In genomic region chr21:36113647-36114428, GRCh38 we compare ENCODE assay signal across 10 cellular contexts. TPM values are rescaled to one million over a fixed set of nuclear protein-coding genes. Genes with fewer than 3 reads are reported as not detected.
A peak's percentile ranks its signal among the peaks of the same experiment; 100 is the strongest.
DNase-seq lines count a peak whose midpoint lies in the region; ATAC-seq, FAIRE-seq and TF ChIP-seq lines count a peak whose summit lies in the region.
"Had no signal": no experiment of that assay in that cellular context is flagged by ENCODE, and none has a peak within 500 bp of the region (broad histone marks: within the 10 kb centered on the region; RNA-seq: fewer than 3 reads in every experiment).

No MANE protein-coding gene starts in this region.

- H3K27me3 Mint-ChIP-seq in activated CD8-positive, alpha-beta T cell treated with anti-CD3 and anti-CD28 coated beads for 36 hours = no peaks in the 10 kb centered on the region

- no TSS peak for BruUV-seq in HepG2 (replicated peaks; lab: Mats Ljungman, UMichigan)

- H3K27ac Mint-ChIP-seq in activated CD8-positive, alpha-beta T cell treated with anti-CD3 and anti-CD28 coated beads for 36 hours = peak overlapping the region; percentile 91

- H3K27me3 ChIP-seq in HepG2 (ENCODE audit: control insufficient read depth in 1 of 2, insufficient read depth in 2 of 2, low read length in 2 of 2) = peaks cover 0 to 7% of the 10 kb centered on the region in 2 experiments; a peak in 2 of 5 replicates

- TF ChIP-seq EP300 in HepG2 (IDR thresholded peaks at IDR 0.05; ENCODE audit: low read depth in 2 of 2, low read length in 2 of 2) (no peak; a peak in 1 of 4 replicates), HepG2 (CRISPR knock-in tag; IDR thresholded peaks at IDR 0.05; ENCODE audit: borderline replicate concordance) (no peak)

- WGBS in HepG2 (ENCODE audit: low lambda C conversion rate) = 2% methylated on average over 16 of the region's 17 CpGs

- peak overlapping the region; percentile 96 for H2AFZ ChIP-seq in HepG2 (ENCODE audit: low read length)

- intact Hi-C loops in activated CD8-positive, alpha-beta T cell treated with anti-CD3 and anti-CD28 coated beads for 36 hours (cut with micrococcal nuclease) = no loop called here
- intact Hi-C loops in HepG2 (cut with micrococcal nuclease; ENCODE audit: unreplicated experiment) = loop anchor here (5.0 kb wide), 1 partner anchor 52 kb away; the partner anchor contains the start of gene SETD4

- H3K79me2 ChIP-seq in HepG2 (ENCODE audit: insufficient read depth, low read length) = no peaks in the 10 kb centered on the region

- no peaks in the 10 kb centered on the region for H3K36me3 Mint-ChIP-seq in activated CD8-positive, alpha-beta T cell treated with anti-CD3 and anti-CD28 coated beads for 36 hours (ENCODE audit: low read depth)

- TF ChIP-seq RAD21 in HepG2 (CRISPR knock-in tag; IDR thresholded peaks at IDR 0.05) = no peak

- peak; percentile 64 for ATAC-seq in activated CD8-positive, alpha-beta T cell treated with anti-CD3 and anti-CD28 coated beads for 36 hours
- ATAC-seq in HepG2 = peak; percentile 76
- ATAC-seq in GM21786 (IDR thresholded peaks at IDR 0.05; ENCODE audit: unreplicated experiment) = no peak
- ATAC-seq in GM19035 (IDR thresholded peaks at IDR 0.05; ENCODE audit: unreplicated experiment) = no peak

- DNase-seq in stimulated activated CD4-positive, alpha-beta T cell treated with anti-CD3 and anti-CD28 coated beads, Interleukin-12 subunit alpha, Interleukin-12 subunit beta, amount 100 ng/mL, for 4 hours = peak; percentile 35
- DNase-seq in stimulated activated CD4-positive, alpha-beta T cell treated with anti-CD3 and anti-CD28 coated beads, Interleukin-2, amount 100 ng/mL, for 48 hours = no peak
- peak; percentile 50 for DNase-seq in activated CD8-positive, alpha-beta T cell treated with anti-CD3 and anti-CD28 coated beads for 36 hours
- DNase-seq in HepG2 (ENCODE audit: low spot score) (peak; percentile 70), GDM1 (lab: John Stamatoyannopoulos, UW) (no peak), HPDE6-E6E7 (ENCODE audit: extremely low spot score) (no peak)

- H4K20me1 ChIP-seq in HepG2 (ENCODE audit: insufficient read depth, low read length) = no peaks in the 10 kb centered on the region

- FAIRE-seq in HepG2 (lab: Jason Lieb, UNC) = peak; percentile 47
- FAIRE-seq: endometrium had no signal

- peaks cover 23% of the 10 kb centered on the region for H3K4me1 Mint-ChIP-seq in activated CD8-positive, alpha-beta T cell treated with anti-CD3 and anti-CD28 coated beads for 36 hours (ENCODE audit: low read depth)

- no peaks in the 10 kb centered on the region for H3K9me3 Mint-ChIP-seq in activated CD8-positive, alpha-beta T cell treated with anti-CD3 and anti-CD28 coated beads for 36 hours

- peak in 1 of 2 experiments; percentile 60; a peak in 1 of 4 replicates for TF ChIP-seq POLR2A in HepG2 (IDR thresholded peaks at IDR 0.05; ENCODE audit: insufficient read depth in 1 of 2, low read depth in 2 of 2, low read length in 2 of 2)

- H3K36me3 ChIP-seq in HepG2 (replicated peaks in 1 of 2; ENCODE audit: control insufficient read depth in 1 of 2, insufficient read depth in 2 of 2, low read length in 2 of 2) = no peaks in the 10 kb centered on the region

- H3K4me2 ChIP-seq in HepG2 (ENCODE audit: low read depth, low read length) = peak overlapping the region; percentile 94

- H3K9ac ChIP-seq in HepG2 (ENCODE audit: insufficient read depth, low read depth, low read length) = peak overlapping the region; percentile 31
- H3K9ac ChIP-seq: KMS-11 had no signal

- H3K4me3 ChIP-seq in HepG2 (replicated peaks in 1 of 3; ENCODE audit: insufficient read depth in 1 of 3, low read depth in 2 of 3, low read length in 3 of 3) = peak overlapping the region; percentile 62 to 75 (median 66); a peak in 5 of 6 replicates

- no peaks in the 10 kb centered on the region for H3K9me3 ChIP-seq in HepG2 (ENCODE audit: low read length)

- POLR2A ChIA-PET in activated CD8-positive, alpha-beta T cell treated with anti-CD3 and anti-CD28 coated beads for 36 hours (lab: Charles Lee) = interaction anchor here (0.7 to 1.3 kb wide), 6 partner anchors 13 to 72 kb away, joined by 3 to 4 read pairs (median 3); partner anchors contain the start of gene CBR3
- POLR2A ChIA-PET in HepG2 (lab: Yijun Ruan, JAX) = interaction anchor here (0.9 to 2.7 kb wide), 5 partner anchors 41 to 286 kb away, joined by 3 to 14 read pairs (median 4); partner anchors contain the start of genes MORC3 and SETD4

- in situ Hi-C loops in HepG2 (cut with HindIII; ENCODE audit: extremely low pct_ligation_motif_present, low pct_unique_long_range_greater_than_20kb) = no loop called here

- H3K4me3 Mint-ChIP-seq in activated CD8-positive, alpha-beta T cell treated with anti-CD3 and anti-CD28 coated beads for 36 hours = peak overlapping the region; percentile 73

- CTCF ChIA-PET in activated CD8-positive, alpha-beta T cell treated with anti-CD3 and anti-CD28 coated beads for 36 hours (lab: Charles Lee) = interaction anchor here (0.7 to 5.3 kb wide), 27 partner anchors 9 to 274 kb away, joined by 3 to 39 read pairs (median 5); partner anchors contain the start of genes CBR1 and SETD4
- CTCF ChIA-PET in HepG2 (lab: Yijun Ruan, JAX; ENCODE audit: low intra/inter-chr PET ratio, low total read pairs) = interaction anchor here (1.3 kb wide), 1 partner anchor 85 kb away, joined by 3 read pairs; no protein-coding TSS in a partner anchor

- TF ChIP-seq CTCF in activated CD8-positive, alpha-beta T cell treated with anti-CD3 and anti-CD28 coated beads for 36 hours (IDR thresholded peaks at IDR 0.05) = no peak
- TF ChIP-seq CTCF in HepG2 (CRISPR knock-in tag; IDR thresholded peaks at IDR 0.05) = 0 out of 2 replicates have a peak, but pooled peaks have one; percentile 3

- H3K27ac ChIP-seq in HepG2 (ENCODE audit: extremely low read length, insufficient read depth, low read length) = peak overlapping the region; percentile 68
- H3K27ac ChIP-seq: KMS-11 had no signal

- peaks cover 14% of the 10 kb centered on the region for H3K4me1 ChIP-seq in HepG2 (ENCODE audit: insufficient read depth, low read length)

RNA-seq across cellular contexts. Expression of gene CBR3, which starts 21.0 kb away (rescaled TPM):
- total RNA-seq in activated CD8-positive, alpha-beta T cell treated with anti-CD3 and anti-CD28 coated beads for 36 hours = 10 to 100 TPM; 13.5 to 14.8 TPM
- not detected in 2 replicates for total RNA-seq in HepG2 (2016; rRNA removed; fragmentation: Illumina TruSeq; extraction: Trizol)
- total RNA-seq in HepG2 (2016; cell fraction: cytosol; rRNA removed; fragmentation: Illumina TruSeq; extraction: Trizol; ENCODE audit: low read depth) = not detected in 2 replicates
- not detected in 2 replicates for total RNA-seq in HepG2 (2016; cell fraction: insoluble cytoplasmic fraction; rRNA removed; fragmentation: Illumina TruSeq; extraction: Trizol)
- total RNA-seq in HepG2 (2016; cell fraction: membrane; rRNA removed; fragmentation: Illumina TruSeq; extraction: Trizol) = not detected in 2 replicates
- total RNA-seq in HepG2 (2016; cell fraction: nucleus; rRNA removed; fragmentation: Illumina TruSeq; extraction: Trizol) = not detected in 2 replicates
- not detected in 2 replicates for polyA plus RNA-seq in HepG2 (2011; rRNA removed)
- polyA plus RNA-seq in HepG2 (2011; cell fraction: cytosol; rRNA removed) = not detected in 2 replicates
- 0.14 TPM in 1 of 2 replicates, not detected in the other for polyA plus RNA-seq in HepG2 (2011; cell fraction: nucleus; rRNA removed)
- polyA plus RNA-seq in HepG2 (2012) = not detected in 2 replicates
- polyA plus RNA-seq in HepG2 (2016; cell fraction: cytosol; fragmentation: Illumina TruSeq; extraction: Trizol; ENCODE audit: low read depth) = not detected in 2 replicates
- polyA plus RNA-seq in HepG2 (2016; cell fraction: insoluble cytoplasmic fraction; fragmentation: Illumina TruSeq; extraction: Trizol; ENCODE audit: low read depth) = not detected in 2 replicates
- polyA plus RNA-seq in HepG2 (2016; cell fraction: membrane; fragmentation: Illumina TruSeq; extraction: Trizol; ENCODE audit: low read depth) = not detected in 2 replicates
- not detected in 2 replicates for polyA plus RNA-seq in HepG2 (2016; cell fraction: nucleus; fragmentation: Illumina TruSeq; extraction: Trizol; ENCODE audit: insufficient read depth, low read depth)
- polyA minus RNA-seq in HepG2 (2011; rRNA and poly(A)+ RNA removed; ENCODE audit: low replicate concordance) = 2.9 TPM in 1 of 2 replicates, not detected in the other
- polyA minus RNA-seq in HepG2 (2011; cell fraction: cytosol; rRNA and poly(A)+ RNA removed) = not detected in 2 replicates
- polyA minus RNA-seq in HepG2 (2011; cell fraction: nucleus; rRNA and poly(A)+ RNA removed) = not detected in 2 replicates

RNA-seq across cellular contexts. Expression of gene DOP1B, which starts 42.8 kb away (rescaled TPM):
- 10 to 100 TPM; 14.3 to 15.2 TPM for total RNA-seq in activated CD8-positive, alpha-beta T cell treated with anti-CD3 and anti-CD28 coated beads for 36 hours
- total RNA-seq in HepG2 (2016; rRNA removed; fragmentation: Illumina TruSeq; extraction: Trizol) = 2.8 and 3.0 TPM in 2 replicates
- total RNA-seq in HepG2 (2016; cell fraction: cytosol; rRNA removed; fragmentation: Illumina TruSeq; extraction: Trizol; ENCODE audit: low read depth) = 2.6 and 3.3 TPM in 2 replicates
- 2.4 and 3.0 TPM in 2 replicates for total RNA-seq in HepG2 (2016; cell fraction: insoluble cytoplasmic fraction; rRNA removed; fragmentation: Illumina TruSeq; extraction: Trizol)
- total RNA-seq in HepG2 (2016; cell fraction: membrane; rRNA removed; fragmentation: Illumina TruSeq; extraction: Trizol) = 1.3 and 1.6 TPM in 2 replicates
- total RNA-seq in HepG2 (2016; cell fraction: nucleus; rRNA removed; fragmentation: Illumina TruSeq; extraction: Trizol) = 2.4 and 2.5 TPM in 2 replicates
- 2.3 and 3.2 TPM in 2 replicates for polyA plus RNA-seq in HepG2 (2011; rRNA removed)
- 2.0 and 2.3 TPM in 2 replicates for polyA plus RNA-seq in HepG2 (2011; cell fraction: cytosol; rRNA removed)
- polyA plus RNA-seq in HepG2 (2011; cell fraction: nucleus; rRNA removed) = 4.2 and 4.4 TPM in 2 replicates
- polyA plus RNA-seq in HepG2 (2012) = 3.9 TPM in 2 replicates
- 0.11 and 0.18 TPM in 2 replicates for polyA plus RNA-seq in HepG2 (2016; cell fraction: cytosol; fragmentation: Illumina TruSeq; extraction: Trizol; ENCODE audit: low read depth)
- 1.6 TPM in 2 replicates for polyA plus RNA-seq in HepG2 (2016; cell fraction: insoluble cytoplasmic fraction; fragmentation: Illumina TruSeq; extraction: Trizol; ENCODE audit: low read depth)
- polyA plus RNA-seq in HepG2 (2016; cell fraction: membrane; fragmentation: Illumina TruSeq; extraction: Trizol; ENCODE audit: low read depth) = 0.45 and 0.50 TPM in 2 replicates
- 3.0 and 3.5 TPM in 2 replicates for polyA plus RNA-seq in HepG2 (2016; cell fraction: nucleus; fragmentation: Illumina TruSeq; extraction: Trizol; ENCODE audit: insufficient read depth, low read depth)
- 1.9 and 6.3 TPM in 2 replicates for polyA minus RNA-seq in HepG2 (2011; rRNA and poly(A)+ RNA removed; ENCODE audit: low replicate concordance)
- polyA minus RNA-seq in HepG2 (2011; cell fraction: cytosol; rRNA and poly(A)+ RNA removed) = 5.7 and 6.1 TPM in 2 replicates
- polyA minus RNA-seq in HepG2 (2011; cell fraction: nucleus; rRNA and poly(A)+ RNA removed) = 8.0 and 8.5 TPM in 2 replicates

RNA-seq across cellular contexts. Expression of gene CBR1, which starts 44.0 kb away (rescaled TPM):
- 10 to 100 TPM; 37.1 to 43.2 TPM for total RNA-seq in activated CD8-positive, alpha-beta T cell treated with anti-CD3 and anti-CD28 coated beads for 36 hours
- total RNA-seq in HepG2 (2016; rRNA removed; fragmentation: Illumina TruSeq; extraction: Trizol) = 38.7 and 45.6 TPM in 2 replicates
- total RNA-seq in HepG2 (2016; cell fraction: cytosol; rRNA removed; fragmentation: Illumina TruSeq; extraction: Trizol; ENCODE audit: low read depth) = 7.9 and 8.1 TPM in 2 replicates
- total RNA-seq in HepG2 (2016; cell fraction: insoluble cytoplasmic fraction; rRNA removed; fragmentation: Illumina TruSeq; extraction: Trizol) = 38.5 and 46.8 TPM in 2 replicates
- total RNA-seq in HepG2 (2016; cell fraction: membrane; rRNA removed; fragmentation: Illumina TruSeq; extraction: Trizol) = 14.5 and 17.4 TPM in 2 replicates
- 15.4 and 15.7 TPM in 2 replicates for total RNA-seq in HepG2 (2016; cell fraction: nucleus; rRNA removed; fragmentation: Illumina TruSeq; extraction: Trizol)
- 33.7 and 40.2 TPM in 2 replicates for polyA plus RNA-seq in HepG2 (2011; rRNA removed)
- 42.7 and 71.0 TPM in 2 replicates for polyA plus RNA-seq in HepG2 (2011; cell fraction: cytosol; rRNA removed)
- 26.4 and 32.1 TPM in 2 replicates for polyA plus RNA-seq in HepG2 (2011; cell fraction: nucleus; rRNA removed)
- 30.4 and 32.9 TPM in 2 replicates for polyA plus RNA-seq in HepG2 (2012)
- 7.7 and 9.2 TPM in 2 replicates for polyA plus RNA-seq in HepG2 (2016; cell fraction: cytosol; fragmentation: Illumina TruSeq; extraction: Trizol; ENCODE audit: low read depth)
- polyA plus RNA-seq in HepG2 (2016; cell fraction: insoluble cytoplasmic fraction; fragmentation: Illumina TruSeq; extraction: Trizol; ENCODE audit: low read depth) = 51.8 and 57.6 TPM in 2 replicates
- polyA plus RNA-seq in HepG2 (2016; cell fraction: membrane; fragmentation: Illumina TruSeq; extraction: Trizol; ENCODE audit: low read depth) = 11.5 and 12.6 TPM in 2 replicates
- polyA plus RNA-seq in HepG2 (2016; cell fraction: nucleus; fragmentation: Illumina TruSeq; extraction: Trizol; ENCODE audit: insufficient read depth, low read depth) = 23.3 and 28.1 TPM in 2 replicates
- polyA minus RNA-seq in HepG2 (2011; rRNA and poly(A)+ RNA removed; ENCODE audit: low replicate concordance) = 72.8 and 83.4 TPM in 2 replicates
- polyA minus RNA-seq in HepG2 (2011; cell fraction: cytosol; rRNA and poly(A)+ RNA removed) = 23.7 and 30.8 TPM in 2 replicates
- 4.5 and 7.2 TPM in 2 replicates for polyA minus RNA-seq in HepG2 (2011; cell fraction: nucleus; rRNA and poly(A)+ RNA removed)

RNA-seq across cellular contexts. Expression of gene SETD4, which starts 53.5 kb away (rescaled TPM):
- total RNA-seq in activated CD8-positive, alpha-beta T cell treated with anti-CD3 and anti-CD28 coated beads for 36 hours = 10 to 100 TPM; 18.5 to 19.1 TPM
- 11.9 and 14.4 TPM in 2 replicates for total RNA-seq in HepG2 (2016; rRNA removed; fragmentation: Illumina TruSeq; extraction: Trizol)
- total RNA-seq in HepG2 (2016; cell fraction: cytosol; rRNA removed; fragmentation: Illumina TruSeq; extraction: Trizol; ENCODE audit: low read depth) = 2.4 and 3.7 TPM in 2 replicates
- total RNA-seq in HepG2 (2016; cell fraction: insoluble cytoplasmic fraction; rRNA removed; fragmentation: Illumina TruSeq; extraction: Trizol) = 12.5 and 15.3 TPM in 2 replicates
- total RNA-seq in HepG2 (2016; cell fraction: membrane; rRNA removed; fragmentation: Illumina TruSeq; extraction: Trizol) = 4.4 and 6.1 TPM in 2 replicates
- 26.3 and 27.5 TPM in 2 replicates for total RNA-seq in HepG2 (2016; cell fraction: nucleus; rRNA removed; fragmentation: Illumina TruSeq; extraction: Trizol)
- 7.1 and 8.4 TPM in 2 replicates for polyA plus RNA-seq in HepG2 (2011; rRNA removed)
- 4.4 and 5.1 TPM in 2 replicates for polyA plus RNA-seq in HepG2 (2011; cell fraction: cytosol; rRNA removed)
- polyA plus RNA-seq in HepG2 (2011; cell fraction: nucleus; rRNA removed) = 17.7 and 21.1 TPM in 2 replicates
- polyA plus RNA-seq in HepG2 (2012) = 6.2 and 8.6 TPM in 2 replicates
- polyA plus RNA-seq in HepG2 (2016; cell fraction: cytosol; fragmentation: Illumina TruSeq; extraction: Trizol; ENCODE audit: low read depth) = 1.3 and 1.5 TPM in 2 replicates
- polyA plus RNA-seq in HepG2 (2016; cell fraction: insoluble cytoplasmic fraction; fragmentation: Illumina TruSeq; extraction: Trizol; ENCODE audit: low read depth) = 10.0 and 10.5 TPM in 2 replicates
- 1.8 and 2.8 TPM in 2 replicates for polyA plus RNA-seq in HepG2 (2016; cell fraction: membrane; fragmentation: Illumina TruSeq; extraction: Trizol; ENCODE audit: low read depth)
- 37.4 and 44.2 TPM in 2 replicates for polyA plus RNA-seq in HepG2 (2016; cell fraction: nucleus; fragmentation: Illumina TruSeq; extraction: Trizol; ENCODE audit: insufficient read depth, low read depth)
- polyA minus RNA-seq in HepG2 (2011; rRNA and poly(A)+ RNA removed; ENCODE audit: low replicate concordance) = 12.9 and 17.6 TPM in 2 replicates
- 2.7 and 5.1 TPM in 2 replicates for polyA minus RNA-seq in HepG2 (2011; cell fraction: cytosol; rRNA and poly(A)+ RNA removed)
- polyA minus RNA-seq in HepG2 (2011; cell fraction: nucleus; rRNA and poly(A)+ RNA removed) = 24.9 and 25.4 TPM in 2 replicates

Comparison
In these comparisons a context has a peak if more than half of its experiments do, and no peak if none do; other contexts are left out.
1. DNase-seq: peak in stimulated activated CD4-positive, alpha-beta T cell treated with anti-CD3 and anti-CD28 coated beads, Interleukin-12 subunit alpha, Interleukin-12 subunit beta, amount 100 ng/mL, for 4 hours (single experiment), activated CD8-positive, alpha-beta T cell treated with anti-CD3 and anti-CD28 coated beads for 36 hours (single experiment) and HepG2 (single experiment); none in stimulated activated CD4-positive, alpha-beta T cell treated with anti-CD3 and anti-CD28 coated beads, Interleukin-2, amount 100 ng/mL, for 48 hours (0 of 2), GDM1 (single experiment) and HPDE6-E6E7 (single experiment).
2. ATAC-seq: peak in activated CD8-positive, alpha-beta T cell treated with anti-CD3 and anti-CD28 coated beads for 36 hours (single experiment) and HepG2 (single experiment); none in GM21786 (single experiment) and GM19035 (single experiment).
3. RNA of gene CBR3, which starts 21.0 kb away (total RNA-seq): 13.5 to 14.8 TPM in activated CD8-positive, alpha-beta T cell treated with anti-CD3 and anti-CD28 coated beads for 36 hours; not detected in HepG2; every median in the first group is over 10 times any median in the second.